In the genomic region with DNA sequence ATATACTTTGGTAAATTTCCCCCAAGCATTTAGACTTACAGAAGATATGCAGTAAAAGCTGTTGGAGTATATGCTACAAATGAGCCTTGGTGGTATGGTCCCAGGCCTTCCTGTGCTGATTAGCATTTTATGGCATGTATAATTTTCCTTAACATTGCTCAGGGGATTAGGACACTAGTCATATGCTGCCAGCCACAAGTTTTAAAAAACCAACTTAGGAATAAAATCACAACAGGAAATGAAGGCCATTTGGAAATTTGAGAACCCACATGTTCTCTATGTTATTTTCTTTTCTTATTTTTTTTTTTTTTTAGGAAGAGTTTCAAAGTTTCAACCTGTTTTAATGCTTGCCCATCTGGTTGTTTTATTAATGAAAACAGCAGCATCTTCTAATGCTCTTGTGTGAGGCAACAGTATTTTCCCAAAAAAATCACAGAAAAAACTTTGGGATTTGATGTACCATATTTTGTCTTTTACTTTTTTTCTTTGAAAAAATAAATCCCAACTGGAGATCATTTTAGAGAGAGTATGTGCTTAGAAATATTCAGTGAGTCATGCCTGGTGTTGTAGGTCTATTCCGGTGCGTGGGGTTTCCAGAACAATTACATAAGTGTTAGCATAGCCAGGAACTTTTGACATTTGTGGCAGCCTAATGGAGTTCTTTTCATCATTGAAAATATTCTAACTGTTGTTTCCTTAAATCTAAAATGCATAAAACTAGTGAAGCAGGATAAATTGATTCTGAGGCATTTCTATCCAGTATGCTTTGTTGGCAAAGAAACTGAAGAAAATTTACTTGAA, we compare ENCODE assay signal across 10 cellular contexts. TPM values are rescaled to one million over a fixed set of nuclear protein-coding genes. Genes with fewer than 3 reads are reported as not detected.
DNase-seq lines count a peak whose midpoint lies in the region; ATAC-seq and TF ChIP-seq lines count a peak whose summit lies in the region.
"Had no signal": no experiment of that assay in that cellular context is flagged by ENCODE, and none has a peak within 500 bp of the region (broad histone marks: within the 10 kb centered on the region; RNA-seq: fewer than 3 reads in every experiment).

No MANE protein-coding gene starts in this region.

- H3K27ac Mint-ChIP-seq in Calu3 (ENCODE audit: unreplicated experiment): peak overlapping the region; percentile 99
- H3K27ac Mint-ChIP-seq in naive thymus-derived CD4-positive, alpha-beta T cell: no peak overlapping the region
- H3K27ac Mint-ChIP-seq: CD14-positive monocyte had no signal

- peak overlapping the region; percentile 4 to 93; a peak in 3 of 4 replicates for H3K27ac ChIP-seq in SK-N-SH (ENCODE audit: low read depth in 2 of 2, low read length in 1 of 2)
- H3K27ac ChIP-seq in naive thymus-derived CD4-positive, alpha-beta T cell (ENCODE audit: low read depth, low read length): no peak overlapping the region
- H3K27ac ChIP-seq in MM.1S (ENCODE audit: low read length): no peak overlapping the region

- H2AFZ ChIP-seq in SK-N-SH (ENCODE audit: low read depth): peak overlapping the region; percentile 31; the same call in 1 of the 2 replicates
- H2AFZ ChIP-seq in MM.1S (ENCODE audit: low read length): no peak overlapping the region

- peak overlapping the region; percentile 56; the same call in 1 of the 2 replicates for H3K4me2 ChIP-seq in SK-N-SH
- no peak overlapping the region for H3K4me2 ChIP-seq in MM.1S (ENCODE audit: low read depth, low read length)

- H3K79me2 ChIP-seq in SK-N-SH (ENCODE audit: insufficient read depth) (no peaks in the 10 kb centered on the region), MM.1S (ENCODE audit: low read length) (no peaks in the 10 kb centered on the region)

- POLR2A ChIA-PET in SK-N-SH (lab: Yijun Ruan, JAX): no interaction called here
- POLR2A ChIA-PET in naive thymus-derived CD4-positive, alpha-beta T cell (lab: Charles Lee): no interaction called here

- H3K36me3 ChIP-seq in SK-N-SH (replicated peaks in 1 of 2; ENCODE audit: control insufficient read depth in 1 of 2, insufficient read depth in 2 of 2, low read length in 1 of 2) (no peaks in the 10 kb centered on the region), MM.1S (replicated peaks; ENCODE audit: insufficient read depth, low read length) (no peaks in the 10 kb centered on the region)
- H3K36me3 ChIP-seq in naive thymus-derived CD4-positive, alpha-beta T cell (ENCODE audit: control insufficient read depth in 2 of 3, insufficient read depth in 3 of 3, low read length in 3 of 3): no peaks in the 10 kb centered on the region

- BruUV-seq in Calu3 (replicated peaks; lab: Mats Ljungman, UMichigan): no TSS peak

- intact Hi-C loops in Calu3 (cut with micrococcal nuclease; ENCODE audit: unreplicated experiment): loop anchor here (2.0 to 5.0 kb wide), 2 partner anchors 15 to 83 kb away; no protein-coding TSS in a partner anchor
- intact Hi-C loops in naive thymus-derived CD4-positive, alpha-beta T cell (cut with micrococcal nuclease): no loop called here

- TF ChIP-seq EP300 in SK-N-SH (IDR thresholded peaks at IDR 0.05; ENCODE audit: borderline replicate concordance in 1 of 2, low read depth in 1 of 2, low read length in 1 of 2): 0 out of 4 replicates have a peak, but pooled peaks of 1 of the 2 experiments have one; percentile 15

- no peak overlapping the region for H3K4me3 Mint-ChIP-seq in Calu3 (ENCODE audit: low read depth, unreplicated experiment)
- no peak overlapping the region for H3K4me3 Mint-ChIP-seq in naive thymus-derived CD4-positive, alpha-beta T cell
- H3K4me3 Mint-ChIP-seq: CD14-positive monocyte had no signal

- WGBS in SK-N-SH (ENCODE audit: low lambda C conversion rate): 26% methylated on average over 2 of the region's 2 CpGs

- H3K9me3 Mint-ChIP-seq in Calu3 (ENCODE audit: low read depth, unreplicated experiment): no peaks in the 10 kb centered on the region
- H3K9me3 Mint-ChIP-seq in naive thymus-derived CD4-positive, alpha-beta T cell: peaks cover 0 to 2% (median 0%) of the 10 kb centered on the region in 11 donors

- CTCF ChIA-PET in Calu3 (lab: Charles Lee) (interaction anchor here (0.7 to 2.8 kb wide), 3 partner anchors 13 to 21 kb away, joined by 3 to 17 read pairs (median 10); partner anchors contain the start of gene DUSP6), SK-N-SH (lab: Yijun Ruan, JAX) (no interaction called here)
- CTCF ChIA-PET in naive thymus-derived CD4-positive, alpha-beta T cell (lab: Charles Lee): no interaction called here

- H3K36me3 Mint-ChIP-seq in Calu3 (ENCODE audit: insufficient read depth, unreplicated experiment): peaks cover 29% of the 10 kb centered on the region
- H3K36me3 Mint-ChIP-seq in naive thymus-derived CD4-positive, alpha-beta T cell: peaks cover 0 to 13% (median 0%) of the 10 kb centered on the region in 5 donors
- H3K36me3 Mint-ChIP-seq: CD14-positive monocyte had no signal

- H4K20me1 ChIP-seq in SK-N-SH (ENCODE audit: insufficient read depth) (no peaks in the 10 kb centered on the region), MM.1S (ENCODE audit: insufficient read depth, low read length) (no peaks in the 10 kb centered on the region)

- TF ChIP-seq RAD21 in SK-N-SH (IDR thresholded peaks at IDR 0.05; ENCODE audit: low read length): no peak

- peaks cover 40% of the 10 kb centered on the region for H3F3A ChIP-seq in SK-N-SH (replicated peaks; ENCODE audit: insufficient read depth)
- no peaks in the 10 kb centered on the region for H3F3A ChIP-seq in MM.1S (ENCODE audit: insufficient read depth, low read length)

- H3K4me1 Mint-ChIP-seq in Calu3 (ENCODE audit: low read depth, unreplicated experiment): peaks cover 77% of the 10 kb centered on the region
- peaks cover 0 to 46% (median 4%) of the 10 kb centered on the region in 7 donors for H3K4me1 Mint-ChIP-seq in naive thymus-derived CD4-positive, alpha-beta T cell

- H3K27me3 Mint-ChIP-seq in Calu3 (ENCODE audit: unreplicated experiment): no peaks in the 10 kb centered on the region
- H3K27me3 Mint-ChIP-seq in naive thymus-derived CD4-positive, alpha-beta T cell: no peaks in the 10 kb centered on the region

- ATAC-seq in GM19467 (IDR thresholded peaks at IDR 0.05; ENCODE audit: unreplicated experiment): no peak
- no peak for ATAC-seq in naive thymus-derived CD4-positive, alpha-beta T cell

- H3K4me3 ChIP-seq in SK-N-SH (ENCODE audit: low read depth in 2 of 2, low read length in 1 of 2) (no peak overlapping the region), fibroblast of pulmonary artery (replicated peaks; ENCODE audit: low read depth, low read length) (no peak overlapping the region), MM.1S (ENCODE audit: low read length) (no peak overlapping the region)
- H3K4me3 ChIP-seq in naive thymus-derived CD4-positive, alpha-beta T cell (ENCODE audit: low read length): no peak overlapping the region

- no peaks in the 10 kb centered on the region for H3K9me2 ChIP-seq in SK-N-SH
- no peaks in the 10 kb centered on the region for H3K9me2 ChIP-seq in MM.1S (replicated peaks; ENCODE audit: insufficient read depth, low read length)

- H3K27me3 ChIP-seq in SK-N-SH (ENCODE audit: insufficient read depth) (no peaks in the 10 kb centered on the region), MM.1S (replicated peaks; ENCODE audit: insufficient read depth, low read length) (no peaks in the 10 kb centered on the region)
- no peaks in the 10 kb centered on the region for H3K27me3 ChIP-seq in naive thymus-derived CD4-positive, alpha-beta T cell (ENCODE audit: control insufficient read depth in 2 of 2, insufficient read depth in 2 of 2, low read length in 2 of 2)

- peak overlapping the region; percentile 37; the same call in 1 of the 2 replicates for H3K9ac ChIP-seq in SK-N-SH
- no peak overlapping the region for H3K9ac ChIP-seq in MM.1S (ENCODE audit: low read length)

- TF ChIP-seq CTCF in Calu3 (IDR thresholded peaks at IDR 0.05; ENCODE audit: unreplicated experiment) (no peak), SK-N-SH (IDR thresholded peaks at IDR 0.05) (no peak), fibroblast of pulmonary artery (IDR thresholded peaks at IDR 0.05; ENCODE audit: low read length, missing control alignments) (no peak), MM.1S (IDR thresholded peaks at IDR 0.05; ENCODE audit: low read length) (no peak)

- DNase-seq in Calu3 (peak; percentile 53), SK-N-SH (no peak), fibroblast of pulmonary artery (ENCODE audit: low read depth) (peak; percentile 91), non-pigmented ciliary epithelial cell (ENCODE audit: low read depth) (peak; percentile 77), MM.1S (no peak), DMS153 (lab: John Stamatoyannopoulos, UW) (no peak)
- no peak for DNase-seq in naive thymus-derived CD4-positive, alpha-beta T cell
- DNase-seq: NCI-H1436 treated with DMSO at 0.1 percent for 48 hours had no signal

- no peaks in the 10 kb centered on the region for H3K9me3 ChIP-seq in SK-N-SH
- H3K9me3 ChIP-seq in naive thymus-derived CD4-positive, alpha-beta T cell (ENCODE audit: control insufficient read depth in 2 of 3, low read length in 3 of 3): no peaks in the 10 kb centered on the region
- no peaks in the 10 kb centered on the region for H3K9me3 ChIP-seq in MM.1S (replicated peaks; ENCODE audit: insufficient read depth, low read length)

- peaks cover 16 to 61% of the 10 kb centered on the region in 2 experiments for H3K4me1 ChIP-seq in SK-N-SH (ENCODE audit: control insufficient read depth in 1 of 2, insufficient read depth in 2 of 2, low read depth in 1 of 2, low read length in 1 of 2)
- peaks cover 0 to 12% of the 10 kb centered on the region in 2 donors for H3K4me1 ChIP-seq in naive thymus-derived CD4-positive, alpha-beta T cell (ENCODE audit: control insufficient read depth in 2 of 2, insufficient read depth in 2 of 2, low read length in 2 of 2)
- H3K4me1 ChIP-seq in MM.1S (ENCODE audit: low read length): no peaks in the 10 kb centered on the region

TF ChIP-seq in SK-N-SH, 30 proteins besides CTCF, POLR2A, EP300 and RAD21 (continues in another document):
- TF ChIP-seq RFX5 (IDR thresholded peaks at IDR 0.05; ENCODE audit: low read length) (no peak), GATA2 (CRISPR knock-in tag; IDR thresholded peaks at IDR 0.05) (no peak)
- TF ChIP-seq, protein P1, sequence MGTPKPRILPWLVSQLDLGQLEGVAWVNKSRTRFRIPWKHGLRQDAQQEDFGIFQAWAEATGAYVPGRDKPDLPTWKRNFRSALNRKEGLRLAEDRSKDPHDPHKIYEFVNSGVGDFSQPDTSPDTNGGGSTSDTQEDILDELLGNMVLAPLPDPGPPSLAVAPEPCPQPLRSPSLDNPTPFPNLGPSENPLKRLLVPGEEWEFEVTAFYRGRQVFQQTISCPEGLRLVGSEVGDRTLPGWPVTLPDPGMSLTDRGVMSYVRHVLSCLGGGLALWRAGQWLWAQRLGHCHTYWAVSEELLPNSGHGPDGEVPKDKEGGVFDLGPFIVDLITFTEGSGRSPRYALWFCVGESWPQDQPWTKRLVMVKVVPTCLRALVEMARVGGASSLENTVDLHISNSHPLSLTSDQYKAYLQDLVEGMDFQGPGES (IDR thresholded peaks at IDR 0.05; ENCODE audit: low read depth, low read length): no peak

RNA-seq across cellular contexts. Expression of gene DUSP6, which starts 21.7 kb away (rescaled TPM):
- 108 TPM in 2 replicates for total RNA-seq in Calu3 (2022)
- polyA plus RNA-seq in SK-N-SH (2012; rRNA removed): 64.8 and 71.4 TPM in 2 replicates
- 37.6 and 45.0 TPM in 2 replicates for polyA plus RNA-seq in SK-N-SH (2012; cell fraction: cytosol; rRNA removed)
- polyA plus RNA-seq in SK-N-SH (2012; cell fraction: nucleus; rRNA removed): 225 and 270 TPM in 2 replicates
- 100 to 1,000 TPM in 1 of 5 experiments, 10 to 100 TPM in 2, 1 to 10 TPM in 2; 2.7 to 225 (median 33.8) TPM for total RNA-seq in naive thymus-derived CD4-positive, alpha-beta T cell
- 1 to 10 TPM in 1 of 2 donors, under 1 TPM in 1; 0.45 to 1.1 TPM for polyA plus RNA-seq in naive thymus-derived CD4-positive, alpha-beta T cell

Comparison
In these comparisons a context has a peak if more than half of its experiments do, and no peak if none do; other contexts are left out.
1. DNase-seq: peak in Calu3 (single experiment), fibroblast of pulmonary artery (single experiment) and non-pigmented ciliary epithelial cell (single experiment); none in SK-N-SH (single experiment), naive thymus-derived CD4-positive, alpha-beta T cell (0 of 9), MM.1S (single experiment) and DMS153 (single experiment).
2. H3K27ac ChIP-seq: peak in SK-N-SH (2 of 2); none in naive thymus-derived CD4-positive, alpha-beta T cell (single experiment) and MM.1S (single experiment).